ENCODE assay signal across 26 cellular contexts in the genomic region with DNA sequence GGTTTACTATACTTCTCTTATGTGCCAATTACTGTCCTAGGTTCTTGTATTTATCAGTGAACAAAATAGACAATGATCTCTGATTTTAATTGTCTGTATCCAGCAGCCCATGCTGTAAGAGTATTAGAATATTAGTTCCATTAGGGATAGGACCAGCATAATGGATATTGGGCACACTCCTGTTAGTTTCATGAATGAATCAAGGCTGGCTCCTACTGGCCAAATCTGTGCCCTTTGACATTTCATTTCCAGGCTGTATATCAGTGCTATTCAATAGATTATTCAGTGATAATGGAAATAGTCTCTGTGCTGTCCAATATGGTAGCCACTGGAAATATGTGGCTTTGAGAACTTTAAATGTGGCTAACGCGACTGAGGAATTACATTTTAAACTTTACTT.
"Had no signal": no experiment of that assay in that cellular context is flagged by ENCODE, and none has a peak within 500 bp of the region (broad histone marks: within the 10 kb centered on the region; RNA-seq: fewer than 3 reads in every experiment).

No MANE protein-coding gene starts in this region.

- H3K27ac ChIP-seq: adrenal gland, PC-9, SK-N-MC had no signal

- H3K36me3 ChIP-seq: adrenal gland, MG63 had no signal

- ATAC-seq: activated CD8-positive, alpha-beta T cell treated with anti-CD3 and anti-CD28 coated beads, Interleukin-2, amount 10 ng/mL, durations not matched to agents 7 days and 5 days; WTC11 had no signal

- H3K9me3 ChIP-seq: adrenal gland, MG63 had no signal

- H3K4me3 ChIP-seq: adrenal gland, MG63, PC-9, SK-N-MC had no signal

- H3K27me3 Mint-ChIP-seq: activated naive CD8-positive, alpha-beta T cell treated with anti-CD3 and anti-CD28 coated beads, Interleukin-2, amount 10 ng/mL, durations not matched to agents 7 days and 5 days had no signal

- H2AFZ ChIP-seq: PC-9 had no signal

- H3K4me2 ChIP-seq: PC-9 had no signal

- H3K27me3 ChIP-seq: adrenal gland, MG63 had no signal

- H3K36me3 Mint-ChIP-seq: activated naive CD8-positive, alpha-beta T cell treated with anti-CD3 and anti-CD28 coated beads, Interleukin-2, amount 10 ng/mL, durations not matched to agents 7 days and 5 days had no signal

- H3K4me1 Mint-ChIP-seq: activated naive CD8-positive, alpha-beta T cell treated with anti-CD3 and anti-CD28 coated beads, Interleukin-2, amount 10 ng/mL, durations not matched to agents 7 days and 5 days had no signal

- H3K4me3 Mint-ChIP-seq: activated CD8-positive, alpha-beta T cell treated with anti-CD3 and anti-CD28 coated beads, Interleukin-2, amount 10 ng/mL, durations not matched to agents 7 days and 5 days; activated naive CD8-positive, alpha-beta T cell treated with anti-CD3 and anti-CD28 coated beads, Interleukin-2, amount 10 ng/mL, durations not matched to agents 7 days and 5 days; WTC11 had no signal

- DNase-seq: activated CD4-positive, alpha-beta T cell treated with anti-CD3 and anti-CD28 coated beads for 48 hours; activated CD4-positive, alpha-beta T cell treated with anti-CD3 and anti-CD28 coated beads, Interleukin-2, amount 50 U/mL, for 4 hours; activated CD4-positive, CD25-positive, alpha-beta regulatory T cell treated with anti-CD3 and anti-CD28 coated beads, Interleukin-2, amount 50 U/mL, for 72 hours; activated CD8-positive, alpha-beta memory T cell treated with anti-CD3 and anti-CD28 coated beads, Interleukin-2, amount 50 U/mL, for 48 hours; activated CD8-positive, alpha-beta T cell treated with anti-CD3 and anti-CD28 coated beads, Interleukin-2, amount 10 ng/mL, durations not matched to agents 7 days and 5 days; activated naive CD4-positive, alpha-beta T cell treated with anti-CD3 and anti-CD28 coated beads, Interleukin-2, amount 50 U/mL, for 16 hours; activated naive CD8-positive, alpha-beta T cell treated with anti-CD3 and anti-CD28 coated beads, Interleukin-2, amount 10 ng/mL, durations not matched to agents 7 days and 5 days; activated T-cell treated with anti-CD3 and anti-CD28 coated beads, Interleukin-2, amount 50 U/mL, for 1 hour; adrenal gland; anterior cingulate cortex; central memory CD4-positive, alpha-beta T cell; Kasumi-1; KBM-7; MG63; MV-4-11; NCI-H1105 treated with DMSO at 0.1 percent for 48 hours; NCI-H146; NCI-H187 treated with DMSO at 0.1 percent for 48 hours; NCI-H2081 treated with DMSO at 0.1 percent for 48 hours; NCI-H446; NCI-H524; PC-9; SHP77 treated with DMSO at 0.1 percent for 48 hours; SW 1271 had no signal

- H3K27ac Mint-ChIP-seq: activated CD8-positive, alpha-beta T cell treated with anti-CD3 and anti-CD28 coated beads, Interleukin-2, amount 10 ng/mL, durations not matched to agents 7 days and 5 days; activated naive CD8-positive, alpha-beta T cell treated with anti-CD3 and anti-CD28 coated beads, Interleukin-2, amount 10 ng/mL, durations not matched to agents 7 days and 5 days; WTC11 had no signal

- H3K4me1 ChIP-seq: adrenal gland had no signal
